8 cellular contexts compared by ENCODE assay signal in the genomic region with DNA sequence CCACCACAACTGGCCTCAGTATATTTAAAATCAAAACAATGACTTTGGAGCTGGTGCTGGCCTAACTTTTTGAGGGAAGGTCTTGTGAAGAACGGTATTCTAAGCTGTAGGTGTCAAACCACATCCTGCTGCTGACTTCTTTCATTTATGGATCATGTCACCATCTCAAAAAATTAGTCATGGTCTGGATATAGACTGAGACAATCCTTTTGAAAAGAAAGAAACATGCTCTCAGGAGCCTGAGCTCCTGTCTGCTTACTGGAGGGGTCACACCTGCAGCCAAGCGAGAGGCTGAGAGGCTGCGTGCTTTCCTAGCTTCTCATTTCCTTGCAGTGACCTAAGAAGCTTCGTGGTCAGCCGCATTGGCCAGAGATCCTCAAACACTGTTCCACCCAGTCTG. TPM values are rescaled to one million over a fixed set of nuclear protein-coding genes. Genes with fewer than 3 reads are reported as not detected.
DNase-seq lines count a peak whose midpoint lies in the region; ATAC-seq and TF ChIP-seq lines count a peak whose summit lies in the region.

No MANE protein-coding gene starts in this region.

- H3K4me3 ChIP-seq in GM23338 (no peak overlapping the region), SJCRH30 (no peak overlapping the region), tibial nerve (no peak overlapping the region)

- H3K36me3 Mint-ChIP-seq in GM23338 (ENCODE audit: low read depth) (no peaks in the 10 kb centered on the region; the same call in 2 of the 3 replicates), immature natural killer cell (no peaks in the 10 kb centered on the region)

- H3K27ac ChIP-seq in GM23338 (ENCODE audit: low read depth) (0 out of 2 replicates have a peak overlapping the region, but pooled peaks have one; percentile 19), SJCRH30 (peak overlapping the region; percentile 71), tibial nerve (no peak overlapping the region)

- no peak overlapping the region for H3K27ac Mint-ChIP-seq in GM23338
- H3K27ac Mint-ChIP-seq in immature natural killer cell, result peak overlapping the region; percentile 47 to 87 (median 68)

- H3K27me3 Mint-ChIP-seq in GM23338 (ENCODE audit: insufficient read depth, low read depth, poor library complexity) (peaks cover 3% of the 10 kb centered on the region), immature natural killer cell (ENCODE audit: low read depth in 3 of 3) (peaks cover 0 to 6% (median 0%) of the 10 kb centered on the region in 3 donors)

- H3K27me3 ChIP-seq in GM23338 (ENCODE audit: insufficient read depth), result no peaks in the 10 kb centered on the region
- no peaks in the 10 kb centered on the region for H3K27me3 ChIP-seq in SJCRH30
- H3K27me3 ChIP-seq in tibial nerve, result no peaks in the 10 kb centered on the region

- ATAC-seq in GM23338, result no peak
- ATAC-seq in GM18873 (IDR thresholded peaks at IDR 0.05; ENCODE audit: low FRiP score, unreplicated experiment), result no peak

- H3K9me3 ChIP-seq in SJCRH30 (replicated peaks), result no peaks in the 10 kb centered on the region
- H3K9me3 ChIP-seq in tibial nerve, result no peaks in the 10 kb centered on the region

- no peak overlapping the region for H3K4me3 Mint-ChIP-seq in GM23338
- peak overlapping the region; percentile 44 to 78 (median 70) for H3K4me3 Mint-ChIP-seq in immature natural killer cell

- TF ChIP-seq CTCF in GM13977 (IDR thresholded peaks at IDR 0.05; ENCODE audit: extremely low read depth, insufficient read depth, missing control alignments) (no peak), GM23338 (conservative IDR thresholded peaks at IDR 0.05; ENCODE audit: low read depth in 2 of 2) (no peak), tibial nerve (IDR thresholded peaks at IDR 0.05) (no peak)

- DNase-seq in GM13977 (ENCODE audit: low spot score), result peak; percentile 63
- DNase-seq in GM23338 (ENCODE audit: low spot score), result no peak
- DNase-seq in SJCRH30, result peak; percentile 44 to 72
- peak; percentile 49 to 74 (median 63) for DNase-seq in immature natural killer cell
- no peak for DNase-seq in tibial nerve (ENCODE audit: low spot score in 2 of 2)
- DNase-seq in GF-D8 (lab: John Stamatoyannopoulos, UW), result no peak
- no peak for DNase-seq in DMS153 treated with DMSO at 0.1 percent for 48 hours (lab: John Stamatoyannopoulos, UW; ENCODE audit: unreplicated experiment)

- no peaks in the 10 kb centered on the region for H3K9me2 ChIP-seq in GM23338 (ENCODE audit: insufficient read depth)

- H3K79me2 ChIP-seq in GM23338 (replicated peaks; ENCODE audit: insufficient read depth), result 0 out of 2 replicates have a peak, but pooled peaks cover 7% of the 10 kb centered on the region

- TF ChIP-seq POLR2A in tibial nerve (IDR thresholded peaks at IDR 0.05), result no peak

- no peaks in the 10 kb centered on the region for H4K20me1 ChIP-seq in GM23338 (replicated peaks; ENCODE audit: insufficient read depth)

- H3K4me1 Mint-ChIP-seq in GM23338 (peaks cover 12% of the 10 kb centered on the region), immature natural killer cell (peaks cover 30 to 46% of the 10 kb centered on the region in 2 donors)

- H3K9me3 Mint-ChIP-seq in GM23338 (no peaks in the 10 kb centered on the region), immature natural killer cell (no peaks in the 10 kb centered on the region)

- H3F3A ChIP-seq in GM23338 (replicated peaks; ENCODE audit: low read depth), result no peaks in the 10 kb centered on the region

- in situ Hi-C loops in GM13977 (cut with MboI; ENCODE audit: low pct_unique_long_range_greater_than_20kb, low sequenced_read_pairs, unreplicated experiment), result no loop called here

- H3K36me3 ChIP-seq in GM23338 (ENCODE audit: insufficient read depth), result no peaks in the 10 kb centered on the region
- H3K36me3 ChIP-seq in SJCRH30, result no peaks in the 10 kb centered on the region
- no peaks in the 10 kb centered on the region for H3K36me3 ChIP-seq in tibial nerve

- TF ChIP-seq EP300 in tibial nerve (IDR thresholded peaks at IDR 0.05), result no peak

- no peak overlapping the region for H2AFZ ChIP-seq in GM23338

- H3K4me2 ChIP-seq in GM23338, result no peak overlapping the region

- no peaks in the 10 kb centered on the region; the same call in 1 of the 2 replicates for H3K4me1 ChIP-seq in GM23338 (ENCODE audit: insufficient read depth)
- peaks cover 16% of the 10 kb centered on the region for H3K4me1 ChIP-seq in SJCRH30
- H3K4me1 ChIP-seq in tibial nerve, result no peaks in the 10 kb centered on the region

- WGBS in tibial nerve, 2 donors, result 82 to 87% methylated on average over 5 of the region's 5 CpGs

TF ChIP-seq in GM23338, 12 proteins besides CTCF, POLR2A, EP300 and RAD21 (continues in another document):
- TF ChIP-seq ZNF114 (CRISPR knock-in tag; IDR thresholded peaks at IDR 0.05) (no peak), NANOG (IDR thresholded peaks at IDR 0.05; ENCODE audit: borderline replicate concordance) (no peak), STAT1 (IDR thresholded peaks at IDR 0.05; ENCODE audit: unreplicated experiment) (no peak), POLR2AphosphoS5 (IDR thresholded peaks at IDR 0.05; ENCODE audit: low read depth) (no peak), EZH2 (IDR thresholded peaks at IDR 0.05; ENCODE audit: low read depth, unreplicated experiment) (no peak), REST (IDR thresholded peaks at IDR 0.05; ENCODE audit: unreplicated experiment) (no peak), CREB1 (CRISPR knock-in tag; IDR thresholded peaks at IDR 0.05; ENCODE audit: low read depth) (no peak), EZH2phosphoT487 (IDR thresholded peaks at IDR 0.05; ENCODE audit: unreplicated experiment) (no peak)

RNA-seq across cellular contexts. Expression of gene TIAM2, which starts 55.2 kb away (rescaled TPM):
- total RNA-seq in GM23338 (2014; rRNA removed; shearing (Covaris generic)), result 24.4 and 27.8 TPM in 2 replicates
- polyA plus RNA-seq in GM23338 (2016; fragmentation: Nextera tagmentation; extraction: Ambion mirVana) (13.0 and 14.2 TPM in 2 replicates), immature natural killer cell (1 to 10 TPM in 1 of 3 donors, under 1 TPM in 1, not detected in 1; 0.28 to 2.3 TPM)
- total RNA-seq in SJCRH30 (2014; rRNA removed; shearing (Covaris generic)), result 21.1 and 23.8 TPM in 2 replicates
- 10 to 100 TPM in 2 of 4 donors, 1 to 10 TPM in 2; 9.2 to 18.2 (median 11.4) TPM for total RNA-seq in tibial nerve

Comparison
In these comparisons a context has a peak if more than half of its experiments do, and no peak if none do; other contexts are left out.
1. DNase-seq: peak in GM13977 (single experiment), SJCRH30 (2 of 2) and immature natural killer cell (3 of 3); none in GM23338 (single experiment), tibial nerve (0 of 2), GF-D8 (single experiment) and DMS153 treated with DMSO at 0.1 percent for 48 hours (single experiment).
2. H3K27ac ChIP-seq: peak in GM23338 (single experiment) and SJCRH30 (single experiment); none in tibial nerve (0 of 4).